ENCODE assay signal across 13 cellular contexts in genomic region chr5:134463991-134464760, GRCh38. TPM values are rescaled to one million over a fixed set of nuclear protein-coding genes. Genes with fewer than 3 reads are reported as not detected.
DNase-seq lines count a peak whose midpoint lies in the region; ATAC-seq, FAIRE-seq and TF ChIP-seq lines count a peak whose summit lies in the region.
"Had no signal": no experiment of that assay in that cellular context is flagged by ENCODE, and none has a peak within 500 bp of the region (broad histone marks: within the 10 kb centered on the region; RNA-seq: fewer than 3 reads in every experiment).

No MANE protein-coding gene starts in this region.

- TF ChIP-seq CTCF in astrocyte (IDR thresholded peaks at IDR 0.05; ENCODE audit: insufficient read depth, low read depth, low read length) = no peak

- no peaks in the 10 kb centered on the region for H3K27me3 ChIP-seq in astrocyte (ENCODE audit: insufficient read depth, low read length)
- H3K27me3 ChIP-seq: adrenal gland, MG63 had no signal

- H3K9me3 Mint-ChIP-seq in astrocyte (ENCODE audit: unreplicated experiment) = no peaks in the 10 kb centered on the region
- no peaks in the 10 kb centered on the region for H3K9me3 Mint-ChIP-seq in stimulated activated memory B cell treated with anti-CD40 and anti-IgM and Interleukin-4, amounts not matched to agents 10 μg/mL and 1 μg/mL and 100 μg/mL, for 72 hours

- no peak for FAIRE-seq in astrocyte (lab: Jason Lieb, UNC)
- FAIRE-seq: GM18507 had no signal

- peaks cover 15% of the 10 kb centered on the region for H3K4me1 ChIP-seq in astrocyte (ENCODE audit: insufficient read depth, low read length)

- H2AFZ ChIP-seq in astrocyte (ENCODE audit: low read depth, low read length) = peak overlapping the region; percentile 24

- ATAC-seq in left lobe of liver (no peak), GM21360 (IDR thresholded peaks at IDR 0.05; ENCODE audit: unreplicated experiment) (no peak)
- peak; percentile 28 for ATAC-seq in stimulated activated memory B cell treated with anti-CD40 and anti-IgM and Interleukin-4, amounts not matched to agents 10 μg/mL and 1 μg/mL and 100 μg/mL, for 72 hours

- no peak overlapping the region for H3K4me3 ChIP-seq in astrocyte (ENCODE audit: insufficient read depth, low read depth, low read length)
- H3K4me3 ChIP-seq: adrenal gland, MG63, SK-N-MC had no signal

- in situ Hi-C loops in KBM-7 (cut with MboI; ENCODE audit: low pct_unique_long_range_greater_than_20kb, low sequenced_read_pairs) = no loop called here

- H3K4me3 Mint-ChIP-seq in astrocyte (ENCODE audit: unreplicated experiment) = peak overlapping the region; percentile 45
- H3K4me3 Mint-ChIP-seq in stimulated activated memory B cell treated with anti-CD40 and anti-IgM and Interleukin-4, amounts not matched to agents 10 μg/mL and 1 μg/mL and 100 μg/mL, for 72 hours = no peak overlapping the region

- H3K79me2 ChIP-seq in astrocyte (ENCODE audit: insufficient read depth, low read length) = no peaks in the 10 kb centered on the region

- peaks cover 6% of the 10 kb centered on the region for H3K27me3 Mint-ChIP-seq in astrocyte (ENCODE audit: low read depth, unreplicated experiment)
- no peaks in the 10 kb centered on the region for H3K27me3 Mint-ChIP-seq in stimulated activated memory B cell treated with anti-CD40 and anti-IgM and Interleukin-4, amounts not matched to agents 10 μg/mL and 1 μg/mL and 100 μg/mL, for 72 hours

- peaks cover 12% of the 10 kb centered on the region for H3K4me1 Mint-ChIP-seq in astrocyte (ENCODE audit: low read depth, unreplicated experiment)
- H3K4me1 Mint-ChIP-seq in stimulated activated memory B cell treated with anti-CD40 and anti-IgM and Interleukin-4, amounts not matched to agents 10 μg/mL and 1 μg/mL and 100 μg/mL, for 72 hours = peaks cover 74% of the 10 kb centered on the region

- no peaks in the 10 kb centered on the region for H4K20me1 ChIP-seq in astrocyte (ENCODE audit: insufficient read depth, low read length)

- no peak overlapping the region for H3K4me2 ChIP-seq in astrocyte (ENCODE audit: low read length)

- no peaks in the 10 kb centered on the region for H3K36me3 Mint-ChIP-seq in astrocyte (ENCODE audit: low read depth, unreplicated experiment)
- H3K36me3 Mint-ChIP-seq in stimulated activated memory B cell treated with anti-CD40 and anti-IgM and Interleukin-4, amounts not matched to agents 10 μg/mL and 1 μg/mL and 100 μg/mL, for 72 hours = no peaks in the 10 kb centered on the region

- H3K9ac ChIP-seq in astrocyte (ENCODE audit: low read length) = no peak overlapping the region

- peak; percentile 26 for DNase-seq in KBM-7
- DNase-seq in astrocyte (ENCODE audit: low read depth) = peak; percentile 42
- DNase-seq in left lobe of liver (ENCODE audit: low spot score) = peak; percentile 27
- no peak for DNase-seq in SKM-1 treated with dmso at 0.1 percent for 144 hours (lab: John Stamatoyannopoulos, UW; ENCODE audit: unreplicated experiment)
- DNase-seq in effector CD4-positive, alpha-beta T cell = no peak
- no peak for DNase-seq in T1000 (lab: John Stamatoyannopoulos, UW)
- DNase-seq: activated T-cell treated with anti-CD3 and anti-CD28 coated beads for 4 hours, MG63 had no signal

- no peaks in the 10 kb centered on the region for H3K9me3 ChIP-seq in astrocyte (ENCODE audit: insufficient read depth, low read depth, low read length)
- H3K9me3 ChIP-seq: adrenal gland, MG63 had no signal

- H3K27ac Mint-ChIP-seq in astrocyte (ENCODE audit: unreplicated experiment) = peak overlapping the region; percentile 78
- peak overlapping the region; percentile 76 for H3K27ac Mint-ChIP-seq in stimulated activated memory B cell treated with anti-CD40 and anti-IgM and Interleukin-4, amounts not matched to agents 10 μg/mL and 1 μg/mL and 100 μg/mL, for 72 hours

- H3K27ac ChIP-seq in astrocyte (ENCODE audit: low read depth, low read length) = no peak overlapping the region

- H3K36me3 ChIP-seq in astrocyte (ENCODE audit: insufficient read depth, low read length) = no peaks in the 10 kb centered on the region
- H3K36me3 ChIP-seq: adrenal gland, MG63 had no signal

RNA-seq across cellular contexts. Expression of gene CDKN2AIPNL, which starts 52.5 kb away (rescaled TPM):
- 22.1 and 22.8 TPM in 2 replicates for total RNA-seq in astrocyte
- 9.9 TPM for total RNA-seq in left lobe of liver

Comparison
In these comparisons a context has a peak if more than half of its experiments do, and no peak if none do; other contexts are left out.
1. DNase-seq: peak in KBM-7 (single experiment), astrocyte (single experiment) and left lobe of liver (single experiment); none in SKM-1 treated with dmso at 0.1 percent for 144 hours (single experiment), effector CD4-positive, alpha-beta T cell (single experiment) and T1000 (single experiment).